In the genomic region with DNA sequence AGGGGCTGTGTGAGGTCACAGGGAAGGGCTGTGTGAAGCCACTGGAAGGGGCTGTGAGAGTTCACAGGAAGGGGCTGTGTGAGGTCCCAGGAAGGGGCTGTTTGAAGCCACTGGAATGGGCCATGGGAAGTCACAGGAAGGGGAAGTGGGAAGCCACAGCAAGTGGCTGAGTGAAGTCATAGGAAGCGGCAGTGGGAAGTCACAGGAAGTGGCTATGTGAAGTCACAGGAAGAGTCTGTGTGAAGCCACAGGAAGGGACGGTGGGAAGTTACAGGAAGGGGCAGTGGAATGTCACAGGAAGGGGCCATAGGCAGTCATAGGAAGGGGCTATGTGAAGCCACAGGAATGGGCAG, we compare ENCODE assay signal across 1 cellular context.
TF ChIP-seq lines count a peak whose summit lies in the region.

No MANE protein-coding gene starts in this region.

TF ChIP-seq in HEK293T, 16 proteins besides CTCF, POLR2A, EP300 and RAD21:
- no peak for TF ChIP-seq L3MBTL2 (conservative IDR thresholded peaks at IDR 0.05)
- no peak for TF ChIP-seq ARNT (IDR thresholded peaks at IDR 0.05)
- no peak for TF ChIP-seq FOXM1 (IDR thresholded peaks at IDR 0.05; ENCODE audit: borderline replicate concordance)
- TF ChIP-seq FOXA1 (IDR thresholded peaks at IDR 0.05), result no peak
- TF ChIP-seq ELF4 (IDR thresholded peaks at IDR 0.05), result no peak
- no peak for TF ChIP-seq BHLHE40 (IDR thresholded peaks at IDR 0.05; ENCODE audit: borderline replicate concordance)
- TF ChIP-seq SP1 (IDR thresholded peaks at IDR 0.05), result no peak
- TF ChIP-seq, protein P1, sequence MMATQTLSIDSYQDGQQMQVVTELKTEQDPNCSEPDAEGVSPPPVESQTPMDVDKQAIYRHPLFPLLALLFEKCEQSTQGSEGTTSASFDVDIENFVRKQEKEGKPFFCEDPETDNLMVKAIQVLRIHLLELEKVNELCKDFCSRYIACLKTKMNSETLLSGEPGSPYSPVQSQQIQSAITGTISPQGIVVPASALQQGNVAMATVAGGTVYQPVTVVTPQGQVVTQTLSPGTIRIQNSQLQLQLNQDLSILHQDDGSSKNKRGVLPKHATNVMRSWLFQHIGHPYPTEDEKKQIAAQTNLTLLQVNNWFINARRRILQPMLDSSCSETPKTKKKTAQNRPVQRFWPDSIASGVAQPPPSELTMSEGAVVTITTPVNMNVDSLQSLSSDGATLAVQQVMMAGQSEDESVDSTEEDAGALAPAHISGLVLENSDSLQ (IDR thresholded peaks at IDR 0.05), result no peak
- no peak for TF ChIP-seq LEF1 (IDR thresholded peaks at IDR 0.05; ENCODE audit: borderline replicate concordance)
- no peak for TF ChIP-seq HDGF (IDR thresholded peaks at IDR 0.05; ENCODE audit: borderline replicate concordance)
